ENCODE assay signal across 11 cellular contexts in the genomic region with DNA sequence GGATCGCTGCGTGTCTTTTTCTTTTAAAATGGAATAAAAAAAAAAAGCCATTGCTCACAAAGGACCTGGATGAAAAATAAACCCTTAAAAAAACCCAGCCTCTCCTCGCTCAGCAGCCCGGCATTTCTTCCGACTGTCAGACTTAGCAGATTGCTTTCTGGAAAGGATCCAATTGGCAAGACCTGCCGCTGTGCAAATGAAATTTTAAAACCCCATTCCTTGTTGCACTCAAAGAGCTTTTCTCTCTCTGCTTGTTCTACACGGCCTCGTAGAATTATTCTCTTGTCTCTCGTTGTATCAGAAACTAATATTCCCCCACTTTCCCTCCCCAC.
DNase-seq lines count a peak whose midpoint lies in the region; ATAC-seq and TF ChIP-seq lines count a peak whose summit lies in the region.
"Had no signal": no experiment of that assay in that cellular context is flagged by ENCODE, and none has a peak within 500 bp of the region (broad histone marks: within the 10 kb centered on the region; RNA-seq: fewer than 3 reads in every experiment).

No MANE protein-coding gene starts in this region.

- peak in 2 of 3 experiments; percentile 78 to 95 for DNase-seq in NCI-H1417 (lab: John Stamatoyannopoulos, UW)
- peak; percentile 14 for DNase-seq in RPMI7951 (ENCODE audit: low read depth)
- peak; percentile 15 for DNase-seq in left ventricle myocardium inferior
- DNase-seq in hepatic stellate cell (ENCODE audit: low spot score): no peak
- DNase-seq in activated CD4-positive, CD25-positive, alpha-beta regulatory T cell (lab: John Stamatoyannopoulos, UW): no peak
- DNase-seq: activated CD8-positive, alpha-beta memory T cell treated with anti-CD3 and anti-CD28 coated beads, Interleukin-2, amount 50 U/mL, for 48 hours; islet precursor cell; stimulated activated CD4-positive, alpha-beta T cell treated with anti-CD3 and anti-CD28 coated beads, Interleukin-12 subunit alpha, Interleukin-12 subunit beta, amount 100 ng/mL, for 4 hours had no signal

- peak overlapping the region; percentile 41 for H3K4me3 ChIP-seq in left ventricle myocardium inferior
- peak overlapping the region in 1 of 3 donors; percentile 57 for H3K4me3 ChIP-seq in skeletal muscle tissue (ENCODE audit: low read length in 3 of 3)

- TF ChIP-seq CTCF in left ventricle myocardium inferior (IDR thresholded peaks at IDR 0.05; ENCODE audit: borderline replicate concordance): no peak

- ATAC-seq in HG02759 (IDR thresholded peaks at IDR 0.05; ENCODE audit: unreplicated experiment): no peak
- no peak for ATAC-seq in HG02623 (IDR thresholded peaks at IDR 0.05; ENCODE audit: unreplicated experiment)

- peaks cover 5% of the 10 kb centered on the region for H3K9me3 ChIP-seq in left ventricle myocardium inferior (replicated peaks)
- H3K9me3 ChIP-seq in skeletal muscle tissue (ENCODE audit: control insufficient read depth in 3 of 3, low read length in 3 of 3): no peaks in the 10 kb centered on the region

- H3K27ac ChIP-seq in left ventricle myocardium inferior (replicated peaks) (peak overlapping the region; percentile 83), skeletal muscle tissue (ENCODE audit: low read depth, low read length) (no peak overlapping the region)

- H3K27me3 ChIP-seq in left ventricle myocardium inferior (ENCODE audit: low read depth) (no peaks in the 10 kb centered on the region), skeletal muscle tissue (ENCODE audit: control insufficient read depth in 3 of 3, insufficient read depth in 3 of 3, low read length in 3 of 3) (no peaks in the 10 kb centered on the region)

- no peaks in the 10 kb centered on the region for H3K36me3 ChIP-seq in left ventricle myocardium inferior
- H3K36me3 ChIP-seq in skeletal muscle tissue (ENCODE audit: control insufficient read depth in 3 of 3, insufficient read depth in 3 of 3, low read length in 3 of 3): no peaks in the 10 kb centered on the region

- H3K4me1 ChIP-seq in left ventricle myocardium inferior (peaks cover 10% of the 10 kb centered on the region), skeletal muscle tissue (ENCODE audit: control insufficient read depth in 3 of 3, insufficient read depth in 3 of 3, low read length in 3 of 3) (peaks cover 5 to 16% (median 9%) of the 10 kb centered on the region in 3 donors)

- H3K9ac ChIP-seq in skeletal muscle tissue (ENCODE audit: low read depth in 1 of 3, low read length in 3 of 3): peak overlapping the region in 2 of 3 donors; percentile 34 to 74

- intact Hi-C loops in left ventricle myocardium inferior (cut with micrococcal nuclease): no loop called here

Comparison
In these comparisons a context has a peak if more than half of its experiments do, and no peak if none do; other contexts are left out.
1. DNase-seq: peak in NCI-H1417 (2 of 3), RPMI7951 (single experiment) and left ventricle myocardium inferior (single experiment); none in hepatic stellate cell (single experiment) and activated CD4-positive, CD25-positive, alpha-beta regulatory T cell (0 of 4).